In the genomic region with DNA sequence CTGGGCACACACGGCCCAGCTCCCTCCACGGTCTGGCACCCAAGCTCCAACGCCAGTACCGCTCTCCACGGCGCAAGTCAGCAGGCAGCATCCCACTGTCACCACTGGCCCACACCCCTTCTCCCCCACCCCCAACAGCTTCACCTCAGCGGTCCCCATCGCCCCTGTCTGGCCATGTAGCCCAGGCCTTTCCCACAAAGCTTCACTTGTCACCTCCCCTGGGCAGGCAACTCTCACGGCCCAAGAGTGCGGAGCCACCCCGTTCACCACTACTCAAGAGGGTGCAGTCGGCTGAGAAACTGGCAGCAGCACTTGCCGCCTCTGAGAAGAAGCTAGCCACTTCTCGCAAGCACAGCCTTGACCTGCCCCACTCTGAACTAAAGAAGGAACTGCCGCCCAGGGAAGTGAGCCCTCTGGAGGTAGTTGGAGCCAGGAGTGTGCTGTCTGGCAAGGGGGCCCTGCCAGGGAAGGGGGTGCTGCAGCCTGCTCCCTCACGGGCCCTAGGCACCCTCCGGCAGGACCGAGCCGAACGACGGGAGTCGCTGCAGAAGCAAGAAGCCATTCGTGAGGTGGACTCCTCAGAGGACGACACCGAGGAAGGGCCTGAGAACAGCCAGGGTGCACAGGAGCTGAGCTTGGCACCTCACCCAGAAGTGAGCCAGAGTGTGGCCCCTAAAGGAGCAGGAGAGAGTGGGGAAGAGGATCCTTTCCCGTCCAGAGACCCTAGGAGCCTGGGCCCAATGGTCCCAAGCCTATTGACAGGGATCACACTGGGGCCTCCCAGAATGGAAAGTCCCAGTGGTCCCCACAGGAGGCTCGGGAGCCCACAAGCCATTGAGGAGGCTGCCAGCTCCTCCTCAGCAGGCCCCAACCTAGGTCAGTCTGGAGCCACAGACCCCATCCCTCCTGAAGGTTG, we compare ENCODE assay signal across 30 cellular contexts.
DNase-seq lines count a peak whose midpoint lies in the region; ATAC-seq and TF ChIP-seq lines count a peak whose summit lies in the region.
"Had no signal": no experiment of that assay in that cellular context is flagged by ENCODE, and none has a peak within 500 bp of the region (broad histone marks: within the 10 kb centered on the region; RNA-seq: fewer than 3 reads in every experiment).

No MANE protein-coding gene starts in this region.

- CTCF ChIA-PET in PC-3 (lab: Charles Lee), result interaction anchor here (0.5 to 0.6 kb wide), 2 partner anchors 144 to 264 kb away, joined by 3 to 4 read pairs; no protein-coding TSS in a partner anchor

- H3K4me1 Mint-ChIP-seq in endodermal cell, result no peaks in the 10 kb centered on the region
- no peaks in the 10 kb centered on the region for H3K4me1 Mint-ChIP-seq in neural progenitor cell
- no peaks in the 10 kb centered on the region for H3K4me1 Mint-ChIP-seq in effector memory CD8-positive, alpha-beta T cell (ENCODE audit: low read depth in 2 of 2)
- H3K4me1 Mint-ChIP-seq: activated naive CD4-positive, alpha-beta T cell treated with anti-CD3 and anti-CD28 coated beads, Interleukin-2, amount 50 U/mL, for 24 hours; activated T-helper 17 cell treated with anti-CD3 and anti-CD28 coated beads, Interleukin-2, amount 50 U/mL, for 72 hours; central memory CD8-positive, alpha-beta T cell; naive thymus-derived CD8-positive, alpha-beta T cell had no signal

- peak; percentile 7 for TF ChIP-seq POLR2A in GM18951 (IDR thresholded peaks at IDR 0.05; ENCODE audit: extremely low read depth, insufficient read depth, insufficient read length)

- WGBS in endodermal cell (ENCODE audit: insufficient coverage in 1 of 2, insufficient read length in 1 of 2), 2 experiments, result 90 to 98% methylated on average over 17 to 27 of the region's 27 CpGs

- in situ Hi-C loops in GM18951 (cut with MboI; ENCODE audit: low sequenced_read_pairs, unreplicated experiment), result loop anchor here (5.0 kb wide), 1 partner anchor 147 kb away; no protein-coding TSS in a partner anchor

- H3K4me3 Mint-ChIP-seq in endodermal cell, result no peak overlapping the region
- no peak overlapping the region for H3K4me3 Mint-ChIP-seq in neural progenitor cell
- no peak overlapping the region for H3K4me3 Mint-ChIP-seq in effector memory CD8-positive, alpha-beta T cell
- H3K4me3 Mint-ChIP-seq: activated naive CD4-positive, alpha-beta T cell treated with anti-CD3 and anti-CD28 coated beads, Interleukin-2, amount 50 U/mL, for 24 hours; activated T-helper 17 cell treated with anti-CD3 and anti-CD28 coated beads, Interleukin-2, amount 50 U/mL, for 72 hours; central memory CD8-positive, alpha-beta T cell; naive thymus-derived CD8-positive, alpha-beta T cell; stimulated activated naive CD8-positive, alpha-beta T cell treated with anti-CD3 and anti-CD28 coated beads, Interleukin-15, Interleukin-2, amounts not matched to agents 100 ng/mL and 50 ng/mL, for 24 hours had no signal

- H3K27me3 ChIP-seq in PC-3 (ENCODE audit: low read length) (no peaks in the 10 kb centered on the region), endodermal cell (ENCODE audit: control insufficient read depth, insufficient read depth, low read length, poor library complexity, severe bottlenecking) (no peaks in the 10 kb centered on the region), neural progenitor cell (no peaks in the 10 kb centered on the region)
- H3K27me3 ChIP-seq: dorsolateral prefrontal cortex, heart left ventricle, sigmoid colon, tibial nerve had no signal

- intact Hi-C loops in PC-3 (cut with micrococcal nuclease), result no loop called here

- H3K9ac ChIP-seq in PC-3 (ENCODE audit: low read length), result no peak overlapping the region
- no peak overlapping the region for H3K9ac ChIP-seq in endodermal cell (ENCODE audit: extremely low read depth, low read length, poor library complexity, severe bottlenecking)
- H3K9ac ChIP-seq in neural progenitor cell, result no peak overlapping the region
- H3K9ac ChIP-seq: parathyroid adenoma had no signal

- no peaks in the 10 kb centered on the region for H3F3A ChIP-seq in PC-3 (ENCODE audit: low read length, unreplicated experiment)
- peaks cover 32% of the 10 kb centered on the region for H3F3A ChIP-seq in neural progenitor cell (ENCODE audit: low read depth)

- POLR2A ChIA-PET in PC-3 (lab: Charles Lee; ENCODE audit: unreplicated experiment), result no interaction called here

- H3K36me3 ChIP-seq in PC-3 (ENCODE audit: low read depth, low read length) (no peaks in the 10 kb centered on the region), endodermal cell (ENCODE audit: control insufficient read depth, insufficient read depth, low read length) (peaks cover 39% of the 10 kb centered on the region), neural progenitor cell (no peaks in the 10 kb centered on the region)

- H2AFZ ChIP-seq in PC-3 (ENCODE audit: low read length) (no peak overlapping the region), neural progenitor cell (replicated peaks) (no peak overlapping the region)
- H2AFZ ChIP-seq: parathyroid adenoma had no signal

- no peak for ATAC-seq in PC-3
- no peak for ATAC-seq in GM18498 (IDR thresholded peaks at IDR 0.05; ENCODE audit: unreplicated experiment)
- no peak for ATAC-seq in effector memory CD8-positive, alpha-beta T cell (replicated peaks)
- ATAC-seq: activated T-helper 17 cell treated with anti-CD3 and anti-CD28 coated beads, Interleukin-2, amount 50 U/mL, for 72 hours; naive thymus-derived CD8-positive, alpha-beta T cell had no signal

- no peaks in the 10 kb centered on the region for H3K27me3 Mint-ChIP-seq in endodermal cell (ENCODE audit: insufficient read depth)
- H3K27me3 Mint-ChIP-seq in neural progenitor cell (ENCODE audit: insufficient read depth, low read depth), result peaks cover 4% of the 10 kb centered on the region
- H3K27me3 Mint-ChIP-seq in effector memory CD8-positive, alpha-beta T cell, result no peaks in the 10 kb centered on the region
- H3K27me3 Mint-ChIP-seq: activated naive CD4-positive, alpha-beta T cell treated with anti-CD3 and anti-CD28 coated beads, Interleukin-2, amount 50 U/mL, for 24 hours; activated T-helper 17 cell treated with anti-CD3 and anti-CD28 coated beads, Interleukin-2, amount 50 U/mL, for 72 hours; central memory CD8-positive, alpha-beta T cell; naive thymus-derived CD8-positive, alpha-beta T cell; stimulated activated naive CD8-positive, alpha-beta T cell treated with anti-CD3 and anti-CD28 coated beads, Interleukin-15, Interleukin-2, amounts not matched to agents 100 ng/mL and 50 ng/mL, for 24 hours had no signal

- BruUV-seq in PC-3 (replicated peaks; lab: Mats Ljungman, UMichigan), result TSS peak; percentile 10

- no peak overlapping the region for H3K27ac ChIP-seq in PC-3 (ENCODE audit: low read length)
- no peak overlapping the region for H3K27ac ChIP-seq in endodermal cell (ENCODE audit: low read depth, low read length)
- peak overlapping the region; percentile 20 for H3K27ac ChIP-seq in neural progenitor cell
- H3K27ac ChIP-seq: C4-2B, epithelial cell of prostate, parathyroid adenoma, sigmoid colon, tibial nerve had no signal

- H3K4me2 ChIP-seq in PC-3 (ENCODE audit: low read length) (no peak overlapping the region), neural progenitor cell (no peak overlapping the region)

- H3K36me3 Mint-ChIP-seq in endodermal cell (ENCODE audit: low read depth) (peaks cover 34% of the 10 kb centered on the region), neural progenitor cell (peaks cover 12% of the 10 kb centered on the region)
- H3K36me3 Mint-ChIP-seq in effector memory CD8-positive, alpha-beta T cell (ENCODE audit: insufficient read depth), result peaks cover 4% of the 10 kb centered on the region
- H3K36me3 Mint-ChIP-seq: activated naive CD4-positive, alpha-beta T cell treated with anti-CD3 and anti-CD28 coated beads, Interleukin-2, amount 50 U/mL, for 24 hours; naive thymus-derived CD8-positive, alpha-beta T cell had no signal

- no peak overlapping the region for H3K4me3 ChIP-seq in PC-3 (ENCODE audit: low read length)
- no peak overlapping the region for H3K4me3 ChIP-seq in endodermal cell (ENCODE audit: low read length)
- no peak overlapping the region for H3K4me3 ChIP-seq in neural progenitor cell
- H3K4me3 ChIP-seq: dorsolateral prefrontal cortex, heart left ventricle, sigmoid colon, tibial nerve had no signal

- no peaks in the 10 kb centered on the region for H3K79me2 ChIP-seq in PC-3 (ENCODE audit: low read length)
- no peaks in the 10 kb centered on the region for H3K79me2 ChIP-seq in neural progenitor cell (ENCODE audit: low read depth)
- H3K79me2 ChIP-seq: parathyroid adenoma had no signal

- no peak for TF ChIP-seq CTCF in PC-3 (conservative IDR thresholded peaks at IDR 0.05; ENCODE audit: low read depth, low read length)
- peak; percentile 30 for TF ChIP-seq CTCF in endodermal cell (conservative IDR thresholded peaks at IDR 0.05)
- no peak for TF ChIP-seq CTCF in neural progenitor cell (IDR thresholded peaks at IDR 0.05)

- peaks cover 8% of the 10 kb centered on the region for H3K4me1 ChIP-seq in PC-3 (ENCODE audit: insufficient read depth, low read length)
- no peaks in the 10 kb centered on the region for H3K4me1 ChIP-seq in endodermal cell (ENCODE audit: control insufficient read depth, insufficient read depth, low read length)
- H3K4me1 ChIP-seq in neural progenitor cell, result no peaks in the 10 kb centered on the region
- H3K4me1 ChIP-seq: parathyroid adenoma had no signal

- H3K9me3 Mint-ChIP-seq in endodermal cell (no peaks in the 10 kb centered on the region), neural progenitor cell (no peaks in the 10 kb centered on the region)
- H3K9me3 Mint-ChIP-seq in effector memory CD8-positive, alpha-beta T cell, result no peaks in the 10 kb centered on the region
- H3K9me3 Mint-ChIP-seq: activated naive CD4-positive, alpha-beta T cell treated with anti-CD3 and anti-CD28 coated beads, Interleukin-2, amount 50 U/mL, for 24 hours; activated T-helper 17 cell treated with anti-CD3 and anti-CD28 coated beads, Interleukin-2, amount 50 U/mL, for 72 hours; central memory CD8-positive, alpha-beta T cell; naive thymus-derived CD8-positive, alpha-beta T cell; stimulated activated naive CD8-positive, alpha-beta T cell treated with anti-CD3 and anti-CD28 coated beads, Interleukin-15, Interleukin-2, amounts not matched to agents 100 ng/mL and 50 ng/mL, for 24 hours had no signal

- H3K9me2 ChIP-seq in PC-3 (replicated peaks; ENCODE audit: low read length), result no peaks in the 10 kb centered on the region

- DNase-seq in PC-3, result no peak
- peak; percentile 66 for DNase-seq in endodermal cell
- no peak for DNase-seq in neural progenitor cell (ENCODE audit: low spot score)
- no peak for DNase-seq in HT-29 (ENCODE audit: low spot score)
- DNase-seq in effector memory CD8-positive, alpha-beta T cell, result no peak
- no peak for DNase-seq in NCI-H1417 treated with DMSO at 0.1 percent for 48 hours (lab: John Stamatoyannopoulos, UW)
- DNase-seq: activated CD4-positive, alpha-beta T cell treated with anti-CD3 and anti-CD28 coated beads, Interleukin-2, amount 50 U/mL, for 48 hours; activated CD8-positive, alpha-beta memory T cell treated with anti-CD3 and anti-CD28 coated beads, Interleukin-2, amount 50 U/mL, for 48 hours; HCEC 1CT; midbrain; naive thymus-derived CD8-positive, alpha-beta T cell; NCI-H1105; NCI-H2081; NCI-H446; NCI-H82; SIG-M5; sigmoid colon; stimulated activated CD4-positive, alpha-beta T cell treated with anti-CD3 and anti-CD28 coated beads, Interleukin-15, amount 100 ng/mL, for 24 hours had no signal

- H4K20me1 ChIP-seq in PC-3 (ENCODE audit: low read length) (no peaks in the 10 kb centered on the region), neural progenitor cell (ENCODE audit: low read depth) (peaks cover 32% of the 10 kb centered on the region)

- H3K27ac Mint-ChIP-seq in endodermal cell (no peak overlapping the region), neural progenitor cell (no peak overlapping the region)
- H3K27ac Mint-ChIP-seq in effector memory CD8-positive, alpha-beta T cell, result no peak overlapping the region
- H3K27ac Mint-ChIP-seq: activated naive CD4-positive, alpha-beta T cell treated with anti-CD3 and anti-CD28 coated beads, Interleukin-2, amount 50 U/mL, for 24 hours; activated T-helper 17 cell treated with anti-CD3 and anti-CD28 coated beads, Interleukin-2, amount 50 U/mL, for 72 hours; stimulated activated naive CD8-positive, alpha-beta T cell treated with anti-CD3 and anti-CD28 coated beads, Interleukin-15, Interleukin-2, amounts not matched to agents 100 ng/mL and 50 ng/mL, for 24 hours had no signal

- H3K9me3 ChIP-seq in PC-3 (ENCODE audit: low read length) (no peaks in the 10 kb centered on the region), endodermal cell (ENCODE audit: control insufficient read depth, low read length) (no peaks in the 10 kb centered on the region), neural progenitor cell (ENCODE audit: low read depth) (no peaks in the 10 kb centered on the region)
- H3K9me3 ChIP-seq: heart left ventricle, sigmoid colon, tibial nerve had no signal
